ENCODE assay signal across 1 cellular context in the genomic region with DNA sequence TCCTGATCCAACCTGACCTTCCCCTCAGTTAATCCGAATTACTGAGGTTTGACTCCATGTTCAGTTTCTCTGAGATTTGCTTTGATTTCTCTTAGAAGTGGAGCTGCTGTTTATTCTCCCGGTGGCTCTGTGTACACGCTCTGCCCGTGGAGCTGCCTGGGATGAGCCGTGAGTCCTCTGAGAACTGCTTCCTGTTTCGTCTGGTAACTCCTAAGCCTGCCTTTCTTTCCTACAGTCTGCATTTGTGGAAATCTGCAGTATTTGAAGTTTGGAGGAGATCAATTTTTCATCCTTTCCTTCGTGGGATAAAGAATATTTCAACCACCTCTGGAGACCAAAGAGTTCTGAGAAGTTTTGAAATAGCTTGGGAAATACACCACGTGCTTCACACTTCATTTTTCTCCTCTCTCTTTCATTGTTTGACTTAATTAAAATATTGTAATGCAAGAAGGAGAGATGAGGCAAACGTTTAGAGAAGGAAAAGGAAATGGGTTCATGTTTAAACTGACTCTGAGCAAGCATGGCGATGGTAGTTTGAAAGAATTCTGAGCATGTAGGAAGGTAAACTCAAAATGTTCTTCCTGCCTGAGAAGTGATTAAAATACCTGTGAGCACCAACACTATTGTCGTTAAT.
TF ChIP-seq lines count a peak whose summit lies in the region.

No MANE protein-coding gene starts in this region.

TF ChIP-seq in H1, 55 proteins besides CTCF, POLR2A, EP300 and RAD21:
- TF ChIP-seq GABPA (IDR thresholded peaks at IDR 0.05; ENCODE audit: borderline replicate concordance, insufficient read depth, low read length) (no peak), EGR1 (IDR thresholded peaks at IDR 0.05; ENCODE audit: borderline replicate concordance, low read depth, low read length) (no peak), PHF8 (conservative IDR thresholded peaks at IDR 0.05; ENCODE audit: low read depth, low read length) (no peak), JUN (IDR thresholded peaks at IDR 0.05; ENCODE audit: low read depth, low read length) (no peak), CBX8 (IDR thresholded peaks at IDR 0.05; ENCODE audit: borderline replicate concordance, low read depth, low read length) (no peak)
